ENCODE assay signal across 1 cellular context in genomic region chr13:44141213-44141724, GRCh38.
TF ChIP-seq lines count a peak whose summit lies in the region.

No MANE protein-coding gene starts in this region.

TF ChIP-seq in A549, 52 proteins besides CTCF, POLR2A, EP300 and RAD21 (continued from another document):
- no peak for TF ChIP-seq HDAC2 (IDR thresholded peaks at IDR 0.05)
- no peak for TF ChIP-seq KDM1A (IDR thresholded peaks at IDR 0.05; ENCODE audit: low read depth)
- TF ChIP-seq RNF2 (IDR thresholded peaks at IDR 0.05; ENCODE audit: borderline replicate concordance, low read depth) = no peak
